ENCODE assay signal across 8 cellular contexts in genomic region chr2:227163445-227163997, GRCh38. TPM values are rescaled to one million over a fixed set of nuclear protein-coding genes. Genes with fewer than 3 reads are reported as not detected.
DNase-seq lines count a peak whose midpoint lies in the region; ATAC-seq, FAIRE-seq and TF ChIP-seq lines count a peak whose summit lies in the region.

No MANE protein-coding gene starts in this region.

- no peaks in the 10 kb centered on the region for H3K9me3 ChIP-seq in HUES48 (ENCODE audit: control insufficient read depth, insufficient read depth, low read length)
- H3K9me3 ChIP-seq in mucosa of descending colon, result no peaks in the 10 kb centered on the region

- ATAC-seq in GM21515 (IDR thresholded peaks at IDR 0.05; ENCODE audit: unreplicated experiment) (peak; percentile 70), mucosa of descending colon (peak; percentile 70)

- no peaks in the 10 kb centered on the region for H3K36me3 ChIP-seq in HUES48 (ENCODE audit: control insufficient read depth, insufficient read depth, low read length)
- no peaks in the 10 kb centered on the region for H3K36me3 ChIP-seq in mucosa of descending colon (ENCODE audit: low read depth)

- peaks cover 54% of the 10 kb centered on the region for H3K27me3 ChIP-seq in HUES48 (ENCODE audit: control insufficient read depth, insufficient read depth, low read length)

- H3K9ac ChIP-seq in HUES48 (ENCODE audit: low read depth, low read length), result no peak overlapping the region

- intact Hi-C loops in mucosa of descending colon (cut with DNase I, micrococcal nuclease), result no loop called here

- peak; percentile 58; the same call in 1 of the 2 replicates for TF ChIP-seq POLR2A in GM12892 (IDR thresholded peaks at IDR 0.05; ENCODE audit: low read depth, low read length)

- peak overlapping the region; percentile 57 for H3K4me3 ChIP-seq in HUES48 (ENCODE audit: low read depth, low read length)
- peak overlapping the region; percentile 85 for H3K4me3 ChIP-seq in coronary artery
- H3K4me3 ChIP-seq in mucosa of descending colon, result no peak overlapping the region

- no peak overlapping the region for H3K27ac ChIP-seq in HUES48 (ENCODE audit: low read depth, low read length)
- H3K27ac ChIP-seq in coronary artery, result peak overlapping the region; percentile 75 to 88

- H3K4me1 ChIP-seq in HUES48 (ENCODE audit: control insufficient read depth, insufficient read depth, low read length), result peaks cover 4% of the 10 kb centered on the region; the same call in 1 of the 2 replicates
- peaks cover 15% of the 10 kb centered on the region for H3K4me1 ChIP-seq in mucosa of descending colon (ENCODE audit: low read depth)

- TF ChIP-seq CTCF in coronary artery (IDR thresholded peaks at IDR 0.05) (no peak), mucosa of descending colon (IDR thresholded peaks at IDR 0.05) (no peak)

- peak; percentile 34 for DNase-seq in GM12892 (ENCODE audit: insufficient read length)
- DNase-seq in coronary artery (ENCODE audit: low spot score), result no peak
- peak; percentile 25 to 56 (median 37) for DNase-seq in mucosa of descending colon
- no peak for DNase-seq in DMS114 treated with DMSO at 0.1 percent for 48 hours (lab: John Stamatoyannopoulos, UW; ENCODE audit: unreplicated experiment)
- no peak for DNase-seq in NCI-H2171 treated with DMSO at 0.1 percent for 48 hours (lab: John Stamatoyannopoulos, UW)
- DNase-seq in GF-D8 (lab: John Stamatoyannopoulos, UW), result no peak

- peak; percentile 95 for FAIRE-seq in GM12892 (lab: Jason Lieb, UNC)

RNA-seq across cellular contexts. Expression of gene COL4A4, which starts 0.5 kb away (rescaled TPM):
- polyA plus RNA-seq in GM12892 (2012; ENCODE audit: missing spikeins), result 2.8 TPM
- total RNA-seq in mucosa of descending colon, result 1 to 10 TPM in 2 of 3 donors, under 1 TPM in 1; 0.44 to 1.2 (median 1.1) TPM

RNA-seq across cellular contexts. Expression of gene COL4A3, which starts 0.9 kb away (rescaled TPM):
- 24.8 TPM for polyA plus RNA-seq in GM12892 (2012; ENCODE audit: missing spikeins)
- total RNA-seq in mucosa of descending colon, result under 1 TPM; 0.16 to 0.36 (median 0.32) TPM

Comparison
In these comparisons a context has a peak if more than half of its experiments do, and no peak if none do; other contexts are left out.
1. DNase-seq: peak in GM12892 (single experiment) and mucosa of descending colon (3 of 3); none in coronary artery (single experiment), DMS114 treated with DMSO at 0.1 percent for 48 hours (single experiment), NCI-H2171 treated with DMSO at 0.1 percent for 48 hours (single experiment) and GF-D8 (single experiment).